In genomic region chr6:154410215-154410614, GRCh38 we compare ENCODE assay signal across 1 cellular context.
TF ChIP-seq lines count a peak whose summit lies in the region.

No MANE protein-coding gene starts in this region.

TF ChIP-seq in HEK293, 187 proteins besides CTCF, POLR2A, EP300 and RAD21 (continued from another document):
- no peak for TF ChIP-seq ZBTB11 (tag by site-specific recombination; conservative IDR thresholded peaks at IDR 0.05; ENCODE audit: low read depth)
